In genomic region chr6:5433324-5433723, GRCh38 we compare ENCODE assay signal across 27 cellular contexts.
"Had no signal": no experiment of that assay in that cellular context is flagged by ENCODE, and none has a peak within 500 bp of the region (broad histone marks: within the 10 kb centered on the region; RNA-seq: fewer than 3 reads in every experiment).

No MANE protein-coding gene starts in this region.

- H3K27ac Mint-ChIP-seq: dendritic cell treated with granulocyte-macrophage colony-stimulating factor and Interleukin-4, amounts not matched to agents 40 ng/mL and 50 ng/mL, for 4 days; endodermal cell; naive thymus-derived CD4-positive, alpha-beta T cell had no signal

- H3K27ac ChIP-seq: colonic mucosa, epithelial cell of prostate, esophagus squamous epithelium, gastrocnemius medialis, heart right ventricle, left lung, lower lobe of right lung had no signal

- H3K4me3 ChIP-seq: colonic mucosa, esophagus squamous epithelium, gastrocnemius medialis, heart right ventricle, left lung, lower lobe of right lung had no signal

- H3K27me3 ChIP-seq: colonic mucosa, esophagus squamous epithelium, gastrocnemius medialis, heart right ventricle, left lung had no signal

- H3K4me1 ChIP-seq: colonic mucosa, esophagus squamous epithelium, gastrocnemius medialis, heart right ventricle, left lung, lower lobe of right lung had no signal

- H3K9me3 Mint-ChIP-seq: endodermal cell had no signal

- H3K4me3 Mint-ChIP-seq: dendritic cell treated with granulocyte-macrophage colony-stimulating factor and Interleukin-4, amounts not matched to agents 40 ng/mL and 50 ng/mL, for 4 days; effector memory CD8-positive, alpha-beta T cell; endodermal cell; naive thymus-derived CD4-positive, alpha-beta T cell had no signal

- DNase-seq: colonic mucosa; cortex of kidney; effector CD8-positive, alpha-beta T cell; effector memory CD8-positive, alpha-beta T cell; endodermal cell; erythroblast; esophagus squamous epithelium; foreskin fibroblast; foreskin melanocyte; gastrocnemius medialis; glutamatergic neuron; head of caudate nucleus; heart right ventricle; hippocampal formation; left cardiac atrium; left lung; left ventricle myocardium superior; lower lobe of right lung; mesenchymal stem cell; midbrain; naive thymus-derived CD4-positive, alpha-beta T cell had no signal

- H3K27me3 Mint-ChIP-seq: dendritic cell treated with granulocyte-macrophage colony-stimulating factor and Interleukin-4, amounts not matched to agents 40 ng/mL and 50 ng/mL, for 4 days; effector memory CD8-positive, alpha-beta T cell; naive thymus-derived CD4-positive, alpha-beta T cell had no signal

- ATAC-seq: effector memory CD8-positive, alpha-beta T cell; esophagus mucosa; gastrocnemius medialis; heart right ventricle; left cardiac atrium; left lung; left ventricle myocardium superior; lower lobe of right lung; naive thymus-derived CD4-positive, alpha-beta T cell had no signal

- FAIRE-seq: endometrium, islet of Langerhans, keratinocyte had no signal

- H3K36me3 ChIP-seq: colonic mucosa, gastrocnemius medialis, left lung had no signal

- H3K9me3 ChIP-seq: colonic mucosa, esophagus squamous epithelium, gastrocnemius medialis, lower lobe of right lung had no signal
